In the genomic region with DNA sequence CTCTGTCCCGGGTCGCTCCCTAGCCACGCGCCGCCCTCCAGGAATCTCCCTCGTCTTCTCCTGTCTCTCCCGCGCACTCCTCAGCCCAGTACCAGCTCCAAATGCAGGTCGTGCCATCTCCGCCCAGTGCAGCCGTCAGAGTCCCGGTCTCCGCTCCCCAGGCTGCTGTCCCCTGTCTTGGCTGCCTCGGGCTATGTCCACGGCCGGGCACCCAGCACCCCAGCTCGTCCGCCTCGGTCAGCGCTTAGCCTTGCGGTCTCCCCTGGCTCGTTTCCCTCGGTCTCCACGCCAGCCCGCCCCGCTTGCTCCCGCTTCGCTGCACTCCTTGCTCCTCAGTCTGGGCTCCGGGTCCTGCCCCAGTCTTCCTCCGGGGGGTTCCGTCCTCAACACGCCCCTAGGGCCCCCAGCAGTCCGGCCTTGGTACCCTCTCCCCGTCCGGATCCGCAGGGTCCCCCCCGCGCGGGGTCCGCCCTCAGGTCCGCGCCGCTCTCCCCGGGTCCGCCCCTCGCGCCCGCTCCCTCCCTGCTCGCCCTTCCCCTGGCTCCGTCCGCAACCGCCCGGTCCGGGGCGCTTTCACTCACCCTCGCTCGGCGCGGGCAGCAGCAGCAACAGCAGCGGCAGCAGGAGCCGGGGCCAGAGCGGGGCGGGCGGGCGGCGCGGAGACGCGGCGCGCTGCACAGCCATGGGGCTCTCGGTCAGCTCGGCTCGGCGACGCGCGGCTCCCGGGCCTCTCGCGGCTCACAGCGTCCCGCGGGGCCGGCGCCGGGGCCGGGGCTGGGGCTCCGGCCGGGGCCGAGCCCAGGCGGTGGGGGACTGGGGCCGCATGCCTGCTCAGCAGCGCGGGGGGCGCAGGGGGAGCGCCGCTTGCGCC, we compare ENCODE assay signal across 9 cellular contexts. TPM values are rescaled to one million over a fixed set of nuclear protein-coding genes. Genes with fewer than 3 reads are reported as not detected.
A peak's percentile ranks its signal among the peaks of the same experiment; 100 is the strongest.
DNase-seq lines count a peak whose midpoint lies in the region; ATAC-seq and TF ChIP-seq lines count a peak whose summit lies in the region.
"Had no signal": no experiment of that assay in that cellular context is flagged by ENCODE, and none has a peak within 500 bp of the region (broad histone marks: within the 10 kb centered on the region; RNA-seq: fewer than 3 reads in every experiment).

No MANE protein-coding gene starts in this region.

- peaks cover 57% of the 10 kb centered on the region for H3K27me3 ChIP-seq in CD4-positive, alpha-beta T cell (ENCODE audit: control insufficient read depth, insufficient read depth, low read length)

- H3K9me3 ChIP-seq in CD4-positive, alpha-beta T cell (ENCODE audit: control insufficient read depth, low read length): no peaks in the 10 kb centered on the region

- no peak overlapping the region for H3K27ac Mint-ChIP-seq in CD4-positive, alpha-beta T cell

- ATAC-seq in CD4-positive, alpha-beta T cell (ENCODE audit: poor library complexity): no peak
- peak; percentile 79 for ATAC-seq in left lobe of liver
- ATAC-seq in GM21367 (IDR thresholded peaks at IDR 0.05; ENCODE audit: unreplicated experiment): no peak
- ATAC-seq: K562 had no signal

- H3K9me3 Mint-ChIP-seq in CD4-positive, alpha-beta T cell: no peaks in the 10 kb centered on the region

- H3K27ac ChIP-seq in CD4-positive, alpha-beta T cell (ENCODE audit: low read depth, low read length): no peak overlapping the region
- peak overlapping the region; percentile 17 for H3K27ac ChIP-seq in substantia nigra (ENCODE audit: low read depth, low read length, poor library complexity, severe bottlenecking)

- POLR2A ChIA-PET in CD4-positive, alpha-beta T cell (lab: Charles Lee): interaction anchor here (1.2 kb wide), 1 partner anchor 73 kb away, joined by 5 read pairs; the partner anchor contains the start of gene RNU5B-1

- DNase-seq in CD4-positive, alpha-beta T cell: no peak
- DNase-seq in M059J (ENCODE audit: low read depth) (peak; percentile 28), cerebellar cortex (ENCODE audit: low spot score) (peak; percentile 38), left lobe of liver (ENCODE audit: low spot score) (no peak), substantia nigra (lab: John Stamatoyannopoulos, UW) (peak in 36 of 49 donors; percentile 17 to 72 (median 48)), ureter (ENCODE audit: low spot score) (no peak), NCI-H2029 (lab: John Stamatoyannopoulos, UW) (no peak)

- peak overlapping the region; percentile 82 for H3K4me3 Mint-ChIP-seq in CD4-positive, alpha-beta T cell

- peaks cover 70% of the 10 kb centered on the region for H3K27me3 Mint-ChIP-seq in CD4-positive, alpha-beta T cell

- intact Hi-C loops in CD4-positive, alpha-beta T cell (cut with DNase I, micrococcal nuclease): no loop called here

- H3K4me1 Mint-ChIP-seq in CD4-positive, alpha-beta T cell (ENCODE audit: low read depth): peaks cover 22% of the 10 kb centered on the region

- no peaks in the 10 kb centered on the region for H3K36me3 Mint-ChIP-seq in CD4-positive, alpha-beta T cell (ENCODE audit: low read depth)

- no peak for TF ChIP-seq CTCF in CD4-positive, alpha-beta T cell (IDR thresholded peaks at IDR 0.05)

- CTCF ChIA-PET in CD4-positive, alpha-beta T cell (lab: Charles Lee): no interaction called here

RNA-seq across cellular contexts. Expression of gene IGDCC3, which starts 0.5 kb away (rescaled TPM):
- total RNA-seq in CD4-positive, alpha-beta T cell: not detected
- not detected in 2 replicates for total RNA-seq in M059J (2014; rRNA removed; shearing (Covaris generic))
- 0.23 TPM for total RNA-seq in left lobe of liver
- total RNA-seq in ureter: 1.6 TPM
- total RNA-seq: K562 had no signal

RNA-seq across cellular contexts. Expression of gene IGDCC4, which starts 45.4 kb away (rescaled TPM):
- not detected for total RNA-seq in CD4-positive, alpha-beta T cell
- total RNA-seq in M059J (2014; rRNA removed; shearing (Covaris generic)): 0.10 and 0.15 TPM in 2 replicates
- 0.15 TPM for total RNA-seq in left lobe of liver
- 2.1 TPM for total RNA-seq in ureter

Comparison
In these comparisons a context has a peak if more than half of its experiments do, and no peak if none do; other contexts are left out.
1. DNase-seq: peak in M059J (single experiment), cerebellar cortex (single experiment) and substantia nigra (36 of 49); none in CD4-positive, alpha-beta T cell (0 of 10), left lobe of liver (single experiment), ureter (single experiment) and NCI-H2029 (single experiment).